1 cellular context compared by ENCODE assay signal in the genomic region with DNA sequence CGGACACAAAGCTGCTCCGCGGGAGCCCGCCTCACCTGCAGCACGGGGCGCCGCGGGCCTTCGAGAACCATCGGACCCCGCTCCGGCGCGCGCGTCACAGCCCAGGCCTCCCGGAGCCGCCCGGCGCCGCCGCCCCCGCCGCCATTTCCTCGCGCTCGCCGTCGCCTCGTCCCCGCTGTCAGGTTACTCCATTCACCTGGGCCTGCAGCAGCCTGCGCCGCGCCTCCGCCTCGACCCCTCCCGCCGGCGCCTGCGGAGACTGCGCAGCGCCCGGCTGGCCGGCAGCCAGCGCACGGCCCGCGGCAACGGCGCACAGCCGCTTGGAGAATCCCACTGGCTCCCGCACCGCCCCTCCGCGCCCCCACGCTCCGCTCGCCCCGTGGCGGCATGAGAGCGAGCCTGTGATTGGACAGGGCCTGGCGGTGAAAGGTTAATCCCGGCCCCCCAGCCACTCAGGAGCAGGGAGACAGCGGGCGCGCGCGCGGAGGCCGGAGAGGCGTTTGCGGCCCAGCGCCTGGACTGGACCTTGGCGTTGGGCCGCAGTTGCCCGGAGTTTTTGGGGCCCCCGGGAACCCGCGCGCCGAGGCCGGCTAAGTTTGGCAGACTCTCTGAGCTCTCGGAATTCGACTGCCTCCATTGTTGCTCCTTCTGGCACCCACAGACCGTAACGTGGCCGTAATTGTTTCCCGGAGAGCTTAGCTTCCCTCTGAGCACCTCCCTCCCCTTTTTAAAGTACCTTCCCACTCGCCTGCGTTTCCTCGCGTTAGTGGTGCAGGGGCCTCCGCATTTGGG.
A peak's percentile ranks its signal among the peaks of the same experiment; 100 is the strongest.
TF ChIP-seq lines count a peak whose summit lies in the region.

A gene with protein sequence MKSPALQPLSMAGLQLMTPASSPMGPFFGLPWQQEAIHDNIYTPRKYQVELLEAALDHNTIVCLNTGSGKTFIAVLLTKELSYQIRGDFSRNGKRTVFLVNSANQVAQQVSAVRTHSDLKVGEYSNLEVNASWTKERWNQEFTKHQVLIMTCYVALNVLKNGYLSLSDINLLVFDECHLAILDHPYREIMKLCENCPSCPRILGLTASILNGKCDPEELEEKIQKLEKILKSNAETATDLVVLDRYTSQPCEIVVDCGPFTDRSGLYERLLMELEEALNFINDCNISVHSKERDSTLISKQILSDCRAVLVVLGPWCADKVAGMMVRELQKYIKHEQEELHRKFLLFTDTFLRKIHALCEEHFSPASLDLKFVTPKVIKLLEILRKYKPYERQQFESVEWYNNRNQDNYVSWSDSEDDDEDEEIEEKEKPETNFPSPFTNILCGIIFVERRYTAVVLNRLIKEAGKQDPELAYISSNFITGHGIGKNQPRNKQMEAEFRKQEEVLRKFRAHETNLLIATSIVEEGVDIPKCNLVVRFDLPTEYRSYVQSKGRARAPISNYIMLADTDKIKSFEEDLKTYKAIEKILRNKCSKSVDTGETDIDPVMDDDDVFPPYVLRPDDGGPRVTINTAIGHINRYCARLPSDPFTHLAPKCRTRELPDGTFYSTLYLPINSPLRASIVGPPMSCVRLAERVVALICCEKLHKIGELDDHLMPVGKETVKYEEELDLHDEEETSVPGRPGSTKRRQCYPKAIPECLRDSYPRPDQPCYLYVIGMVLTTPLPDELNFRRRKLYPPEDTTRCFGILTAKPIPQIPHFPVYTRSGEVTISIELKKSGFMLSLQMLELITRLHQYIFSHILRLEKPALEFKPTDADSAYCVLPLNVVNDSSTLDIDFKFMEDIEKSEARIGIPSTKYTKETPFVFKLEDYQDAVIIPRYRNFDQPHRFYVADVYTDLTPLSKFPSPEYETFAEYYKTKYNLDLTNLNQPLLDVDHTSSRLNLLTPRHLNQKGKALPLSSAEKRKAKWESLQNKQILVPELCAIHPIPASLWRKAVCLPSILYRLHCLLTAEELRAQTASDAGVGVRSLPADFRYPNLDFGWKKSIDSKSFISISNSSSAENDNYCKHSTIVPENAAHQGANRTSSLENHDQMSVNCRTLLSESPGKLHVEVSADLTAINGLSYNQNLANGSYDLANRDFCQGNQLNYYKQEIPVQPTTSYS (N-terminal part only) (minus strand): TSS at position 335 of the 792 bp plus-strand sequence. CDS start 24,071 bp downstream, outside the sequence.

TF ChIP-seq in HEK293, 187 proteins besides CTCF, POLR2A, EP300 and RAD21 (continued from another document and continues in another):
- TF ChIP-seq, protein P1, sequence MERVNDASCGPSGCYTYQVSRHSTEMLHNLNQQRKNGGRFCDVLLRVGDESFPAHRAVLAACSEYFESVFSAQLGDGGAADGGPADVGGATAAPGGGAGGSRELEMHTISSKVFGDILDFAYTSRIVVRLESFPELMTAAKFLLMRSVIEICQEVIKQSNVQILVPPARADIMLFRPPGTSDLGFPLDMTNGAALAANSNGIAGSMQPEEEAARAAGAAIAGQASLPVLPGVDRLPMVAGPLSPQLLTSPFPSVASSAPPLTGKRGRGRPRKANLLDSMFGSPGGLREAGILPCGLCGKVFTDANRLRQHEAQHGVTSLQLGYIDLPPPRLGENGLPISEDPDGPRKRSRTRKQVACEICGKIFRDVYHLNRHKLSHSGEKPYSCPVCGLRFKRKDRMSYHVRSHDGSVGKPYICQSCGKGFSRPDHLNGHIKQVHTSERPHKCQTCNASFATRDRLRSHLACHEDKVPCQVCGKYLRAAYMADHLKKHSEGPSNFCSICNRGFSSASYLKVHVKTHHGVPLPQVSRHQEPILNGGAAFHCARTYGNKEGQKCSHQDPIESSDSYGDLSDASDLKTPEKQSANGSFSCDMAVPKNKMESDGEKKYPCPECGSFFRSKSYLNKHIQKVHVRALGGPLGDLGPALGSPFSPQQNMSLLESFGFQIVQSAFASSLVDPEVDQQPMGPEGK (tag by site-specific recombination; IDR thresholded peaks at IDR 0.05), result peak; percentile 99
- TF ChIP-seq ZNF140 (tag by site-specific recombination; IDR thresholded peaks at IDR 0.05) (no peak), GLI2 (tag by site-specific recombination; IDR thresholded peaks at IDR 0.05; ENCODE audit: borderline replicate concordance, low read depth) (no peak), ZEB2 (tag by site-specific recombination; IDR thresholded peaks at IDR 0.05) (peak; percentile 83), GFI1B (tag by site-specific recombination; IDR thresholded peaks at IDR 0.05) (no peak), ZNF549 (tag by site-specific recombination; IDR thresholded peaks at IDR 0.05) (no peak), HOXA7 (CRISPR knock-in tag; IDR thresholded peaks at IDR 0.05; ENCODE audit: borderline replicate concordance) (no peak), ZNF157 (tag by site-specific recombination; IDR thresholded peaks at IDR 0.05) (no peak), ZNF10 (tag by site-specific recombination; IDR thresholded peaks at IDR 0.05) (peak; percentile 18; the same call in 1 of the 2 replicates), HOXD13 (CRISPR knock-in tag; IDR thresholded peaks at IDR 0.05; ENCODE audit: borderline replicate concordance) (no peak), ZNF830 (tag by site-specific recombination; IDR thresholded peaks at IDR 0.05; ENCODE audit: low read depth) (no peak), ZNF121 (tag by site-specific recombination; IDR thresholded peaks at IDR 0.05) (peak; percentile 9; the same call in 1 of the 2 replicates), ZNF776 (tag by site-specific recombination; IDR thresholded peaks at IDR 0.05; ENCODE audit: borderline replicate concordance) (no peak), ZBTB8A (tag by site-specific recombination; IDR thresholded peaks at IDR 0.05) (peak; percentile 84), ZNF274 (IDR thresholded peaks at IDR 0.05; ENCODE audit: low read length) (no peak), ZNF274 (tag by site-specific recombination; IDR thresholded peaks at IDR 0.05; ENCODE audit: borderline replicate concordance) (no peak), ZNF335 (tag by site-specific recombination; conservative IDR thresholded peaks at IDR 0.05) (peak; percentile 89), EGR2 (tag by site-specific recombination; IDR thresholded peaks at IDR 0.05; ENCODE audit: low read depth) (peak; percentile 92), ZNF585B (tag by site-specific recombination; IDR thresholded peaks at IDR 0.05) (no peak), ZNF169 (tag by site-specific recombination; IDR thresholded peaks at IDR 0.05) (no peak), IKZF3 (tag by site-specific recombination; IDR thresholded peaks at IDR 0.05) (peak; percentile 98), KLF8 (tag by site-specific recombination; IDR thresholded peaks at IDR 0.05) (peak; percentile 95), ZNF223 (tag by site-specific recombination; IDR thresholded peaks at IDR 0.05) (0 out of 2 replicates have a peak, but pooled peaks have one; percentile 13), SP3 (tag by site-specific recombination; IDR thresholded peaks at IDR 0.05) (peak; percentile 89), ZIC2 (tag by site-specific recombination; IDR thresholded peaks at IDR 0.05) (peak; percentile 66), ZSCAN30 (tag by site-specific recombination; IDR thresholded peaks at IDR 0.05) (peak; percentile 65; the same call in 1 of the 2 replicates)
- TF ChIP-seq, protein P2, sequence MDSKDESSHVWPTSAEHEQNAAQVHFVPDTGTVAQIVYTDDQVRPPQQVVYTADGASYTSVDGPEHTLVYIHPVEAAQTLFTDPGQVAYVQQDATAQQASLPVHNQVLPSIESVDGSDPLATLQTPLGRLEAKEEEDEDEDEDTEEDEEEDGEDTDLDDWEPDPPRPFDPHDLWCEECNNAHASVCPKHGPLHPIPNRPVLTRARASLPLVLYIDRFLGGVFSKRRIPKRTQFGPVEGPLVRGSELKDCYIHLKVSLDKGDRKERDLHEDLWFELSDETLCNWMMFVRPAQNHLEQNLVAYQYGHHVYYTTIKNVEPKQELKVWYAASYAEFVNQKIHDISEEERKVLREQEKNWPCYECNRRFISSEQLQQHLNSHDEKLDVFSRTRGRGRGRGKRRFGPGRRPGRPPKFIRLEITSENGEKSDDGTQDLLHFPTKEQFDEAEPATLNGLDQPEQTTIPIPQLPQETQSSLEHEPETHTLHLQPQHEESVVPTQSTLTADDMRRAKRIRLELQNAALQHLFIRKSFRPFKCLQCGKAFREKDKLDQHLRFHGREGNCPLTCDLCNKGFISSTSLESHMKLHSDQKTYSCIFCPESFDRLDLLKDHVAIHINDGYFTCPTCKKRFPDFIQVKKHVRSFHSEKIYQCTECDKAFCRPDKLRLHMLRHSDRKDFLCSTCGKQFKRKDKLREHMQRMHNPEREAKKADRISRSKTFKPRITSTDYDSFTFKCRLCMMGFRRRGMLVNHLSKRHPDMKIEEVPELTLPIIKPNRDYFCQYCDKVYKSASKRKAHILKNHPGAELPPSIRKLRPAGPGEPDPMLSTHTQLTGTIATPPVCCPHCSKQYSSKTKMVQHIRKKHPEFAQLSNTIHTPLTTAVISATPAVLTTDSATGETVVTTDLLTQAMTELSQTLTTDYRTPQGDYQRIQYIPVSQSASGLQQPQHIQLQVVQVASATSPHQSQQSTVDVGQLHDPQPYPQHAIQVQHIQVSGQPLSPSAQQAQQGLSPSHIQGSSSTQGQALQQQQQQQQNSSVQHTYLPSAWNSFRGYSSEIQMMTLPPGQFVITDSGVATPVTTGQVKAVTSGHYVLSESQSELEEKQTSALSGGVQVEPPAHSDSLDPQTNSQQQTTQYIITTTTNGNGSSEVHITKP (tag by site-specific recombination; IDR thresholded peaks at IDR 0.05), result peak; percentile 78
- TF ChIP-seq, protein P3, sequence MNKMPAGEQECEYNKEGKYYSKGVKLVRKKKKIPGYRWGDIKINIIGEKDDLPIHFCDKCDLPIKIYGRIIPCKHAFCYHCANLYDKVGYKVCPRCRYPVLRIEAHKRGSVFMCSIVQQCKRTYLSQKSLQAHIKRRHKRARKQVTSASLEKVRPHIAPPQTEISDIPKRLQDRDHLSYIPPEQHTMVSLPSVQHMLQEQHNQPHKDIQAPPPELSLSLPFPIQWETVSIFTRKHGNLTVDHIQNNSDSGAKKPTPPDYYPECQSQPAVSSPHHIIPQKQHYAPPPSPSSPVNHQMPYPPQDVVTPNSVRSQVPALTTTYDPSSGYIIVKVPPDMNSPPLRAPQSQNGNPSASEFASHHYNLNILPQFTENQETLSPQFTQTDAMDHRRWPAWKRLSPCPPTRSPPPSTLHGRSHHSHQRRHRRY (tag by site-specific recombination; IDR thresholded peaks at IDR 0.05), result no peak
- TF ChIP-seq, protein P4, sequence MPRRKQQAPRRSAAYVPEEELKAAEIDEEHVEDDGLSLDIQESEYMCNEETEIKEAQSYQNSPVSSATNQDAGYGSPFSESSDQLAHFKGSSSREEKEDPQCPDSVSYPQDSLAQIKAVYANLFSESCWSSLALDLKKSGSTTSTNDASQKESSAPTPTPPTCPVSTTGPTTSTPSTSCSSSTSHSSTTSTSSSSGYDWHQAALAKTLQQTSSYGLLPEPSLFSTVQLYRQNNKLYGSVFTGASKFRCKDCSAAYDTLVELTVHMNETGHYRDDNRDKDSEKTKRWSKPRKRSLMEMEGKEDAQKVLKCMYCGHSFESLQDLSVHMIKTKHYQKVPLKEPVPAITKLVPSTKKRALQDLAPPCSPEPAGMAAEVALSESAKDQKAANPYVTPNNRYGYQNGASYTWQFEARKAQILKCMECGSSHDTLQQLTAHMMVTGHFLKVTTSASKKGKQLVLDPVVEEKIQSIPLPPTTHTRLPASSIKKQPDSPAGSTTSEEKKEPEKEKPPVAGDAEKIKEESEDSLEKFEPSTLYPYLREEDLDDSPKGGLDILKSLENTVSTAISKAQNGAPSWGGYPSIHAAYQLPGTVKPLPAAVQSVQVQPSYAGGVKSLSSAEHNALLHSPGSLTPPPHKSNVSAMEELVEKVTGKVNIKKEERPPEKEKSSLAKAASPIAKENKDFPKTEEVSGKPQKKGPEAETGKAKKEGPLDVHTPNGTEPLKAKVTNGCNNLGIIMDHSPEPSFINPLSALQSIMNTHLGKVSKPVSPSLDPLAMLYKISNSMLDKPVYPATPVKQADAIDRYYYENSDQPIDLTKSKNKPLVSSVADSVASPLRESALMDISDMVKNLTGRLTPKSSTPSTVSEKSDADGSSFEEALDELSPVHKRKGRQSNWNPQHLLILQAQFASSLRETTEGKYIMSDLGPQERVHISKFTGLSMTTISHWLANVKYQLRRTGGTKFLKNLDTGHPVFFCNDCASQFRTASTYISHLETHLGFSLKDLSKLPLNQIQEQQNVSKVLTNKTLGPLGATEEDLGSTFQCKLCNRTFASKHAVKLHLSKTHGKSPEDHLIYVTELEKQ (tag by site-specific recombination; IDR thresholded peaks at IDR 0.05; ENCODE audit: borderline replicate concordance), result no peak
- TF ChIP-seq, protein P5, sequence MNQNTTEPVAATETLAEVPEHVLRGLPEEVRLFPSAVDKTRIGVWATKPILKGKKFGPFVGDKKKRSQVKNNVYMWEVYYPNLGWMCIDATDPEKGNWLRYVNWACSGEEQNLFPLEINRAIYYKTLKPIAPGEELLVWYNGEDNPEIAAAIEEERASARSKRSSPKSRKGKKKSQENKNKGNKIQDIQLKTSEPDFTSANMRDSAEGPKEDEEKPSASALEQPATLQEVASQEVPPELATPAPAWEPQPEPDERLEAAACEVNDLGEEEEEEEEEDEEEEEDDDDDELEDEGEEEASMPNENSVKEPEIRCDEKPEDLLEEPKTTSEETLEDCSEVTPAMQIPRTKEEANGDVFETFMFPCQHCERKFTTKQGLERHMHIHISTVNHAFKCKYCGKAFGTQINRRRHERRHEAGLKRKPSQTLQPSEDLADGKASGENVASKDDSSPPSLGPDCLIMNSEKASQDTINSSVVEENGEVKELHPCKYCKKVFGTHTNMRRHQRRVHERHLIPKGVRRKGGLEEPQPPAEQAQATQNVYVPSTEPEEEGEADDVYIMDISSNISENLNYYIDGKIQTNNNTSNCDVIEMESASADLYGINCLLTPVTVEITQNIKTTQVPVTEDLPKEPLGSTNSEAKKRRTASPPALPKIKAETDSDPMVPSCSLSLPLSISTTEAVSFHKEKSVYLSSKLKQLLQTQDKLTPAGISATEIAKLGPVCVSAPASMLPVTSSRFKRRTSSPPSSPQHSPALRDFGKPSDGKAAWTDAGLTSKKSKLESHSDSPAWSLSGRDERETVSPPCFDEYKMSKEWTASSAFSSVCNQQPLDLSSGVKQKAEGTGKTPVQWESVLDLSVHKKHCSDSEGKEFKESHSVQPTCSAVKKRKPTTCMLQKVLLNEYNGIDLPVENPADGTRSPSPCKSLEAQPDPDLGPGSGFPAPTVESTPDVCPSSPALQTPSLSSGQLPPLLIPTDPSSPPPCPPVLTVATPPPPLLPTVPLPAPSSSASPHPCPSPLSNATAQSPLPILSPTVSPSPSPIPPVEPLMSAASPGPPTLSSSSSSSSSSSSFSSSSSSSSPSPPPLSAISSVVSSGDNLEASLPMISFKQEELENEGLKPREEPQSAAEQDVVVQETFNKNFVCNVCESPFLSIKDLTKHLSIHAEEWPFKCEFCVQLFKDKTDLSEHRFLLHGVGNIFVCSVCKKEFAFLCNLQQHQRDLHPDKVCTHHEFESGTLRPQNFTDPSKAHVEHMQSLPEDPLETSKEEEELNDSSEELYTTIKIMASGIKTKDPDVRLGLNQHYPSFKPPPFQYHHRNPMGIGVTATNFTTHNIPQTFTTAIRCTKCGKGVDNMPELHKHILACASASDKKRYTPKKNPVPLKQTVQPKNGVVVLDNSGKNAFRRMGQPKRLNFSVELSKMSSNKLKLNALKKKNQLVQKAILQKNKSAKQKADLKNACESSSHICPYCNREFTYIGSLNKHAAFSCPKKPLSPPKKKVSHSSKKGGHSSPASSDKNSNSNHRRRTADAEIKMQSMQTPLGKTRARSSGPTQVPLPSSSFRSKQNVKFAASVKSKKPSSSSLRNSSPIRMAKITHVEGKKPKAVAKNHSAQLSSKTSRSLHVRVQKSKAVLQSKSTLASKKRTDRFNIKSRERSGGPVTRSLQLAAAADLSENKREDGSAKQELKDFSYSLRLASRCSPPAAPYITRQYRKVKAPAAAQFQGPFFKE (tag by site-specific recombination; IDR thresholded peaks at IDR 0.05; ENCODE audit: borderline replicate concordance), result no peak
